In genomic region chr7:14419554-14419953, GRCh38 we compare ENCODE assay signal across 13 cellular contexts.
"Had no signal": no experiment of that assay in that cellular context is flagged by ENCODE, and none has a peak within 500 bp of the region (broad histone marks: within the 10 kb centered on the region; RNA-seq: fewer than 3 reads in every experiment).

No MANE protein-coding gene starts in this region.

- DNase-seq: activated CD4-positive, alpha-beta T cell treated with anti-CD3 and anti-CD28 coated beads for 48 hours; activated naive CD4-positive, alpha-beta T cell treated with Interleukin-2 at 50 U/mL for 16 hours; central memory CD4-positive, alpha-beta T cell; cortex of kidney; effector memory CD4-positive, alpha-beta T cell; glutamatergic neuron; left colon; right lobe of liver; SJCRH30; stimulated activated naive CD4-positive, alpha-beta T cell; T-helper 1 cell; upper lobe of right lung had no signal

- H3K27me3 ChIP-seq: right lobe of liver, SJCRH30, upper lobe of right lung had no signal

- H3K27ac ChIP-seq: right lobe of liver, SJCRH30, upper lobe of right lung had no signal

- ATAC-seq: left colon, right lobe of liver, upper lobe of right lung, WTC11 had no signal

- H3K9me3 ChIP-seq: right lobe of liver, SJCRH30, upper lobe of right lung had no signal

- H3K4me1 ChIP-seq: SJCRH30, upper lobe of right lung had no signal

- H3K36me3 ChIP-seq: right lobe of liver, SJCRH30, upper lobe of right lung had no signal

- H3K4me3 ChIP-seq: right lobe of liver, SJCRH30, upper lobe of right lung had no signal
